11 cellular contexts compared by ENCODE assay signal in genomic region chr16:15952265-15952711, GRCh38. TPM values are rescaled to one million over a fixed set of nuclear protein-coding genes. Genes with fewer than 3 reads are reported as not detected.
DNase-seq lines count a peak whose midpoint lies in the region; ATAC-seq and TF ChIP-seq lines count a peak whose summit lies in the region.
"Had no signal": no experiment of that assay in that cellular context is flagged by ENCODE, and none has a peak within 500 bp of the region (broad histone marks: within the 10 kb centered on the region; RNA-seq: fewer than 3 reads in every experiment).

No MANE protein-coding gene starts in this region.

- POLR2A ChIA-PET in activated CD4-positive, alpha-beta T cell treated with anti-CD3 and anti-CD28 coated beads for 36 hours (lab: Charles Lee): no interaction called here
- POLR2A ChIA-PET in activated CD4-positive, alpha-beta T cell treated with anti-CD3 and anti-CD28 coated beads, Interleukin-2, amount 10 ng/mL, durations not matched to agents 7 days and 5 days (lab: Charles Lee): no interaction called here

- peaks cover 49% of the 10 kb centered on the region for H3K4me1 ChIP-seq in left ventricle myocardium inferior
- H3K4me1 ChIP-seq in stomach smooth muscle (ENCODE audit: control insufficient read depth, insufficient read depth, low read length): peaks cover 49% of the 10 kb centered on the region

- peak; percentile 48 for DNase-seq in activated CD4-positive, alpha-beta T cell treated with anti-CD3 and anti-CD28 coated beads for 36 hours
- DNase-seq in activated CD4-positive, alpha-beta T cell treated with anti-CD3 and anti-CD28 coated beads for 1 hour: no peak
- DNase-seq in activated CD4-positive, alpha-beta T cell treated with anti-CD3 and anti-CD28 coated beads, Interleukin-2, amount 10 ng/mL, durations not matched to agents 7 days and 5 days: no peak
- DNase-seq in left ventricle myocardium inferior: no peak
- no peak for DNase-seq in brain microvascular endothelial cell
- DNase-seq in NCI-H226: no peak
- DNase-seq: NCI-H2107, trophoblast cell had no signal

- peak overlapping the region; percentile 95 for H3K4me3 Mint-ChIP-seq in activated CD4-positive, alpha-beta T cell treated with anti-CD3 and anti-CD28 coated beads for 36 hours
- peak overlapping the region; percentile 97 for H3K4me3 Mint-ChIP-seq in activated CD4-positive, alpha-beta T cell treated with anti-CD3 and anti-CD28 coated beads, Interleukin-2, amount 10 ng/mL, durations not matched to agents 7 days and 5 days

- no peaks in the 10 kb centered on the region for H3K9me3 Mint-ChIP-seq in activated CD4-positive, alpha-beta T cell treated with anti-CD3 and anti-CD28 coated beads for 36 hours (ENCODE audit: low read depth)
- no peaks in the 10 kb centered on the region for H3K9me3 Mint-ChIP-seq in activated CD4-positive, alpha-beta T cell treated with anti-CD3 and anti-CD28 coated beads, Interleukin-2, amount 10 ng/mL, durations not matched to agents 7 days and 5 days

- H3K27me3 Mint-ChIP-seq in activated CD4-positive, alpha-beta T cell treated with anti-CD3 and anti-CD28 coated beads for 36 hours: no peaks in the 10 kb centered on the region
- no peaks in the 10 kb centered on the region for H3K27me3 Mint-ChIP-seq in activated CD4-positive, alpha-beta T cell treated with anti-CD3 and anti-CD28 coated beads, Interleukin-2, amount 10 ng/mL, durations not matched to agents 7 days and 5 days

- H3K9ac ChIP-seq in stomach smooth muscle (ENCODE audit: low read length in 2 of 2): peak overlapping the region; percentile 13 to 40

- peaks cover 44% of the 10 kb centered on the region for H3K36me3 Mint-ChIP-seq in activated CD4-positive, alpha-beta T cell treated with anti-CD3 and anti-CD28 coated beads for 36 hours (ENCODE audit: low read depth)
- peaks cover 31% of the 10 kb centered on the region for H3K36me3 Mint-ChIP-seq in activated CD4-positive, alpha-beta T cell treated with anti-CD3 and anti-CD28 coated beads, Interleukin-2, amount 10 ng/mL, durations not matched to agents 7 days and 5 days (ENCODE audit: low read depth)

- H3K4me3 ChIP-seq in left ventricle myocardium inferior (no peak overlapping the region), stomach smooth muscle (ENCODE audit: low read length in 2 of 2) (peak overlapping the region in 1 of 2 donors; percentile 87), brain microvascular endothelial cell (ENCODE audit: low read depth, low read length) (no peak overlapping the region)
- H3K4me3 ChIP-seq: pancreas had no signal

- CTCF ChIA-PET in activated CD4-positive, alpha-beta T cell treated with anti-CD3 and anti-CD28 coated beads for 36 hours (lab: Charles Lee): interaction anchor here (0.6 to 1.4 kb wide), 3 partner anchors 8 to 71 kb away, joined by 3 to 5 read pairs (median 4); partner anchors contain the start of gene CEP20
- CTCF ChIA-PET in activated CD4-positive, alpha-beta T cell treated with anti-CD3 and anti-CD28 coated beads, Interleukin-2, amount 10 ng/mL, durations not matched to agents 7 days and 5 days (lab: Charles Lee): interaction anchor here (1.6 to 2.5 kb wide), 2 partner anchors 12 to 85 kb away, joined by 4 to 9 read pairs; no protein-coding TSS in a partner anchor

- no peak for ATAC-seq in activated CD4-positive, alpha-beta T cell treated with anti-CD3 and anti-CD28 coated beads for 36 hours
- ATAC-seq in GM21717 (IDR thresholded peaks at IDR 0.05; ENCODE audit: unreplicated experiment): no peak
- ATAC-seq: pancreas had no signal

- in situ Hi-C loops in brain microvascular endothelial cell (cut with HindIII; ENCODE audit: low pct_ligation_motif_present, low sequenced_read_pairs): no loop called here

- no peaks in the 10 kb centered on the region for H3K36me3 ChIP-seq in left ventricle myocardium inferior
- no peaks in the 10 kb centered on the region for H3K36me3 ChIP-seq in stomach smooth muscle (ENCODE audit: control insufficient read depth in 2 of 2, insufficient read depth in 2 of 2, low read length in 2 of 2)
- no peaks in the 10 kb centered on the region for H3K36me3 ChIP-seq in brain microvascular endothelial cell (replicated peaks)
- H3K36me3 ChIP-seq: pancreas had no signal

- peaks cover 58% of the 10 kb centered on the region for H3K4me1 Mint-ChIP-seq in activated CD4-positive, alpha-beta T cell treated with anti-CD3 and anti-CD28 coated beads for 36 hours
- peaks cover 64% of the 10 kb centered on the region for H3K4me1 Mint-ChIP-seq in activated CD4-positive, alpha-beta T cell treated with anti-CD3 and anti-CD28 coated beads, Interleukin-2, amount 10 ng/mL, durations not matched to agents 7 days and 5 days

- H3K9me3 ChIP-seq in left ventricle myocardium inferior (replicated peaks) (no peaks in the 10 kb centered on the region), stomach smooth muscle (ENCODE audit: control insufficient read depth in 2 of 2, low read length in 2 of 2) (no peaks in the 10 kb centered on the region)
- H3K9me3 ChIP-seq: pancreas had no signal

- H3K27ac ChIP-seq in left ventricle myocardium inferior (replicated peaks) (peak overlapping the region; percentile 47), stomach smooth muscle (ENCODE audit: low read length) (peak overlapping the region; percentile 49), brain microvascular endothelial cell (no peak overlapping the region)
- H3K27ac ChIP-seq: pancreas had no signal

- H3K27me3 ChIP-seq in left ventricle myocardium inferior (ENCODE audit: low read depth) (no peaks in the 10 kb centered on the region), stomach smooth muscle (ENCODE audit: control insufficient read depth in 1 of 2, insufficient read depth in 2 of 2, low read length in 2 of 2) (no peaks in the 10 kb centered on the region), brain microvascular endothelial cell (replicated peaks) (no peaks in the 10 kb centered on the region)
- H3K27me3 ChIP-seq: pancreas had no signal

- H3K27ac Mint-ChIP-seq in activated CD4-positive, alpha-beta T cell treated with anti-CD3 and anti-CD28 coated beads for 36 hours: peak overlapping the region; percentile 85
- peak overlapping the region; percentile 19 for H3K27ac Mint-ChIP-seq in activated CD4-positive, alpha-beta T cell treated with anti-CD3 and anti-CD28 coated beads, Interleukin-2, amount 10 ng/mL, durations not matched to agents 7 days and 5 days

- TF ChIP-seq CTCF in left ventricle myocardium inferior (IDR thresholded peaks at IDR 0.05; ENCODE audit: borderline replicate concordance): no peak
- no peak for TF ChIP-seq CTCF in brain microvascular endothelial cell (IDR thresholded peaks at IDR 0.05; ENCODE audit: low read depth, low read length, missing control alignments)

- intact Hi-C loops in activated CD4-positive, alpha-beta T cell treated with anti-CD3 and anti-CD28 coated beads for 36 hours (cut with DNase I, micrococcal nuclease): loop anchor here in 1 of 2 experiments (10.0 kb wide), 1 partner anchor 1317 kb away; the partner anchor contains the start of genes BFAR and PARN
- intact Hi-C loops in left ventricle myocardium inferior (cut with micrococcal nuclease): no loop called here

RNA-seq across cellular contexts. Expression of gene ABCC1, which starts 2.9 kb away (rescaled TPM):
- total RNA-seq in activated CD4-positive, alpha-beta T cell treated with anti-CD3 and anti-CD28 coated beads for 36 hours: 10 to 100 TPM; 57.8 to 65.1 TPM
- 10 to 100 TPM; 51.7 to 55.2 TPM for total RNA-seq in activated CD4-positive, alpha-beta T cell treated with anti-CD3 and anti-CD28 coated beads, Interleukin-2, amount 10 ng/mL, durations not matched to agents 7 days and 5 days
- total RNA-seq in left ventricle myocardium inferior: 17.0 TPM
